29 cellular contexts compared by ENCODE assay signal in the genomic region with DNA sequence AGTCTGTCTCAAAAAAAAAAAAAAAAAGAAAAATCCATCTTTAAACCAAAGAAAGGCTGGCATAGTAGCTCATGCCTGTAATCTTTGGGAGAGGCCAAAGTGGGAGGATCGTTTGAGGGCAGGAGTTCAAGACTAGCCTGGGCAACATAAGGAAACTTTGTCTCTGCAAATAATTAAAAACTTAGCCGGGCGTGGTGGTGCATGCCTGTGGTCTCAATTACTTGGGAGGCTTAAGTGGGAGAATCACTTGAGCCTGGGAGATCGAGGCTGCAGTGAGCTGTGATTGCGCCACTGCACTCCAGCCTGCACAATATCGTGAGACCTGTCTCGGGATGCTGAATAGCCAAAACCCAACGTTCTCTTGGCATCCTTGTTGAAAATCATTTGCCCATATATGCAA.
"Had no signal": no experiment of that assay in that cellular context is flagged by ENCODE, and none has a peak within 500 bp of the region (broad histone marks: within the 10 kb centered on the region; RNA-seq: fewer than 3 reads in every experiment).

No MANE protein-coding gene starts in this region.

- H3K27ac Mint-ChIP-seq: T-helper 1 cell treated with Interleukin-12 subunit alpha and Interleukin-12 subunit beta and Interleukin-4 antibody, amounts not matched to agents 30 μg/mL and 1 μg/mL, for 36 hours had no signal

- H2AFZ ChIP-seq: hepatocyte, parathyroid adenoma had no signal

- H3K4me3 ChIP-seq: ascending aorta, coronary artery, dorsolateral prefrontal cortex, gastroesophageal sphincter, hepatocyte, psoas muscle, smooth muscle cell, upper lobe of left lung, vagina had no signal

- H3K27me3 ChIP-seq: ascending aorta, brain microvascular endothelial cell, dorsolateral prefrontal cortex, gastroesophageal sphincter, hepatocyte, upper lobe of left lung, vagina had no signal

- DNase-seq: activated CD4-positive, alpha-beta T cell treated with anti-CD3 and anti-CD28 coated beads for 48 hours; activated CD4-positive, alpha-beta T cell treated with anti-CD3 and anti-CD28 coated beads, Interleukin-2, amount 50 U/mL, for 48 hours; activated CD8-positive, alpha-beta memory T cell treated with anti-CD3 and anti-CD28 coated beads for 24 hours; activated CD8-positive, alpha-beta memory T cell treated with anti-CD3 and anti-CD28 coated beads, Interleukin-2, amount 50 U/mL, for 4 hours; activated effector memory CD4-positive, alpha-beta T cell treated with anti-CD3 and anti-CD28 coated beads, Interleukin-2, amount 50 U/mL, for 16 hours; activated naive CD4-positive, alpha-beta T cell treated with anti-CD3 and anti-CD28 coated beads, Interleukin-2, amount 50 U/mL, for 16 hours; brain microvascular endothelial cell; dorsolateral prefrontal cortex; effector memory CD4-positive, alpha-beta T cell; left cardiac atrium; mammary epithelial cell; nucleus accumbens; psoas muscle; stimulated activated CD4-positive, alpha-beta T cell treated with anti-CD3 and anti-CD28 coated beads, Interleukin-2, amount 100 ng/mL, for 24 hours; stimulated activated naive CD4-positive, alpha-beta T cell treated with Interleukin-2 at 50 U/mL for 16 hours; substantia nigra; T1000; WERI-Rb-1 had no signal

- ATAC-seq: activated CD4-positive, CD25-positive, alpha-beta regulatory T cell treated with anti-CD3 and anti-CD28 coated beads, Interleukin-2, amount 50 U/mL, for 24 hours; gastroesophageal sphincter; left cardiac atrium; psoas muscle had no signal

- H3K9ac ChIP-seq: parathyroid adenoma had no signal

- H3K4me3 Mint-ChIP-seq: neural crest cell; T-helper 1 cell treated with Interleukin-12 subunit alpha and Interleukin-12 subunit beta and Interleukin-4 antibody, amounts not matched to agents 30 μg/mL and 1 μg/mL, for 36 hours had no signal

- H3K9me3 Mint-ChIP-seq: neural crest cell; T-helper 1 cell treated with Interleukin-12 subunit alpha and Interleukin-12 subunit beta and Interleukin-4 antibody, amounts not matched to agents 30 μg/mL and 1 μg/mL, for 36 hours had no signal

- H3K9me3 ChIP-seq: ascending aorta, gastroesophageal sphincter, psoas muscle, upper lobe of left lung, vagina had no signal

- H3K27ac ChIP-seq: ascending aorta, brain microvascular endothelial cell, coronary artery, dorsolateral prefrontal cortex, gastroesophageal sphincter, hepatocyte, parathyroid adenoma, psoas muscle, upper lobe of left lung, vagina, WERI-Rb-1 had no signal

- H3K4me2 ChIP-seq: hepatocyte, smooth muscle cell had no signal
